In genomic region chrX:149945087-149945670, GRCh38 we compare ENCODE assay signal across 1 cellular context.
A peak's percentile ranks its signal among the peaks of the same experiment; 100 is the strongest.
TF ChIP-seq lines count a peak whose summit lies in the region.

No MANE protein-coding gene starts in this region.

TF ChIP-seq in K562, 482 proteins besides CTCF, POLR2A, EP300 and RAD21:
- TF ChIP-seq ZNF263 (CRISPR knock-in tag; IDR thresholded peaks at IDR 0.05; ENCODE audit: borderline replicate concordance) = peak; percentile 63
